In genomic region chr9:14341437-14342133, GRCh38 we compare ENCODE assay signal across 17 cellular contexts. TPM values are rescaled to one million over a fixed set of nuclear protein-coding genes. Genes with fewer than 3 reads are reported as not detected.
DNase-seq lines count a peak whose midpoint lies in the region; ATAC-seq and TF ChIP-seq lines count a peak whose summit lies in the region.
"Had no signal": no experiment of that assay in that cellular context is flagged by ENCODE, and none has a peak within 500 bp of the region (broad histone marks: within the 10 kb centered on the region; RNA-seq: fewer than 3 reads in every experiment).

No MANE protein-coding gene starts in this region.

- H3K4me1 ChIP-seq in right cardiac atrium (ENCODE audit: control insufficient read depth, insufficient read depth, low read length) (peaks cover 9% of the 10 kb centered on the region), gastroesophageal sphincter (peaks cover 0 to 53% (median 6%) of the 10 kb centered on the region in 3 donors)
- H3K4me1 ChIP-seq: BLaER1 had no signal

- H3K9me3 ChIP-seq in right cardiac atrium (ENCODE audit: control insufficient read depth, low read length) (no peaks in the 10 kb centered on the region), gastroesophageal sphincter (no peaks in the 10 kb centered on the region)

- no peak for TF ChIP-seq POLR2A in gastroesophageal sphincter (IDR thresholded peaks at IDR 0.05)

- ATAC-seq in right cardiac atrium (peak in 1 of 2 donors; percentile 69), Right ventricle myocardium superior (ENCODE audit: poor library complexity) (no peak), gastroesophageal sphincter (peak; percentile 11), sciatic nerve (peak; percentile 60), GM19035 (IDR thresholded peaks at IDR 0.05; ENCODE audit: unreplicated experiment) (no peak), GM19455 (IDR thresholded peaks at IDR 0.05; ENCODE audit: unreplicated experiment) (no peak)
- ATAC-seq: CD8-positive, alpha-beta T cell had no signal

- H3K4me3 ChIP-seq in right cardiac atrium (ENCODE audit: low read length) (no peak overlapping the region), gastroesophageal sphincter (no peak overlapping the region)
- H3K4me3 ChIP-seq: BLaER1 had no signal

- WGBS in right cardiac atrium = 42% methylated on average over 6 of the region's 6 CpGs
- 49 to 57% methylated on average over 4 to 5 of the region's 6 CpGs for WGBS in gastroesophageal sphincter (ENCODE audit: low coverage in 1 of 2), 2 donors

- H3K27ac ChIP-seq in right cardiac atrium (ENCODE audit: low read length) (peak overlapping the region; percentile 61), gastroesophageal sphincter (peak overlapping the region in 3 of 4 donors; percentile 1 to 20 (median 11))
- H3K27ac ChIP-seq: BLaER1 had no signal

- H3K36me3 ChIP-seq in gastroesophageal sphincter = no peaks in the 10 kb centered on the region
- H3K36me3 ChIP-seq: BLaER1 had no signal

- DNase-seq in right cardiac atrium = peak in 1 of 3 donors; percentile 68
- DNase-seq in Right ventricle myocardium superior = no peak
- DNase-seq in sciatic nerve (ENCODE audit: low spot score) = no peak
- DNase-seq in amniotic stem cell (lab: John Stamatoyannopoulos, UW) = no peak
- DNase-seq in SW 1271 (lab: John Stamatoyannopoulos, UW) = no peak
- DNase-seq: CD8-positive, alpha-beta T cell; DMS79; GOT3; IMR-90; Karpas-422; NCI-H1105; NCI-H1694; NCI-H524 had no signal

- no peak for TF ChIP-seq EP300 in gastroesophageal sphincter (IDR thresholded peaks at IDR 0.05)

- TF ChIP-seq CTCF in gastroesophageal sphincter (IDR thresholded peaks at IDR 0.05) = no peak

- intact Hi-C loops in right cardiac atrium (cut with DNase I) = no loop called here
- intact Hi-C loops in Right ventricle myocardium superior (cut with DNase I) = no loop called here
- intact Hi-C loops in sciatic nerve (cut with DNase I) = no loop called here

- H3K27me3 ChIP-seq in right cardiac atrium (ENCODE audit: control insufficient read depth, insufficient read depth) (no peaks in the 10 kb centered on the region), gastroesophageal sphincter (peaks cover 40% of the 10 kb centered on the region)

RNA-seq across cellular contexts. Expression of gene NFIB, which starts 27.6 kb away (rescaled TPM):
- total RNA-seq in right cardiac atrium (100 to 1,000 TPM; 125 to 143 (median 134) TPM), Right ventricle myocardium superior (104 TPM), gastroesophageal sphincter (10 to 100 TPM; 61.0 to 68.3 (median 65.4) TPM), sciatic nerve (137 TPM)
- 22.5 TPM for polyA plus RNA-seq in right cardiac atrium
- total RNA-seq: CD8-positive, alpha-beta T cell had no signal

Comparison
In these comparisons a context has a peak if more than half of its experiments do, and no peak if none do; other contexts are left out.
1. ATAC-seq: peak in gastroesophageal sphincter (single experiment) and sciatic nerve (single experiment); none in Right ventricle myocardium superior (single experiment), GM19035 (single experiment) and GM19455 (single experiment).